Comparison of ENCODE assay signal across 8 cellular contexts in the genomic region with DNA sequence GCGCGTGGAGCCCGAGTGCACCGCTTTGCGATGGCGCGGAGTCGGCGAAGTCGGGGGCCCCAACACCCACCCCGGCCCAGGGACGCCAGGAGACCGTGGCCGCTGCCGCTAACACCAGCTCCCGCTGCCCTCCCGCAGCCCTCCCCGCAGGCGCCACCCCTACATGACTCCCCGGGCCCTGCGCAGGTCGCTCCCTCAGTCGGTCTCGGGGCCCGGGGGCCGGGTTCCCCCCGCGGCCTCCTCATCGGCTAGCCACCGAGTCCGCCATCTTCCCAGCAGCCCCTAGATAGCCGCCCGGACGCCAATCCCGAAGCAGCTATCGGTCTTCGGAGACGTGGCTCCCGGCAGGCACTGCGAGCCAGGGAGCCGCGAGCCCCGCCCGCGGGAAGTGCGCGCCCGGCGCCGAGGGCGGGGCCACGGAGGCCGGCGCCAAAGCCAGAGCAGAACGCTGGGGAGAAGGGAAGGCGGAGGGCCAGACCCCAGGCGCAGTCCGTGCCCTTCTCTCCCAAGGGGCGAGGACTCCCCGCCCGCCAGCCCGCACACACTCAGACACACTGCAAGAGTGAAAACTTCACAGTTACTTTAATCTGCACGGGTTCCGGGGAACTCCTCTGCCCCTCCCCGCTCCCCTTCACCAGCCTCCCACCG. TPM values are rescaled to one million over a fixed set of nuclear protein-coding genes. Genes with fewer than 3 reads are reported as not detected.
DNase-seq lines count a peak whose midpoint lies in the region; ATAC-seq, FAIRE-seq and TF ChIP-seq lines count a peak whose summit lies in the region.

Gene FASTK (minus strand): TSS at position 288 of the 648 bp plus-strand sequence. CDS start 43 bp downstream, at position 245.

- ATAC-seq in GM19035 (IDR thresholded peaks at IDR 0.05; ENCODE audit: unreplicated experiment), result peak; percentile 72
- peak; percentile 78 for ATAC-seq in HG03280 (IDR thresholded peaks at IDR 0.05; ENCODE audit: unreplicated experiment)

- peaks cover 2 to 3% of the 10 kb centered on the region in 2 donors for H3K36me3 ChIP-seq in kidney (ENCODE audit: control insufficient read depth in 1 of 2, insufficient read depth in 2 of 2, low read length in 2 of 2)

- TF ChIP-seq CTCF in AG09309 (IDR thresholded peaks at IDR 0.05; ENCODE audit: control insufficient read depth, insufficient read depth, low read depth, low read length, missing control alignments) (no peak), kidney (IDR thresholded peaks at IDR 0.05; ENCODE audit: borderline replicate concordance, extremely low read depth, insufficient read depth) (no peak)

- H3K27ac ChIP-seq in kidney (ENCODE audit: low read depth in 2 of 2, low read length in 2 of 2), result peak within 1 kb of the TSS; percentile 85 to 88

- peak within 1 kb of the TSS; percentile 96 for H3K4me3 ChIP-seq in AG09309 (ENCODE audit: control insufficient read depth, low read depth, low read length)
- peak within 1 kb of the TSS; percentile 89 to 91 for H3K4me3 ChIP-seq in kidney (ENCODE audit: low read length in 2 of 2)

- intact Hi-C loops in kidney (cut with DNase I), result no loop called here

- peak; percentile 46 for DNase-seq in AG09309 (ENCODE audit: low read depth)
- peak; percentile 77 for DNase-seq in NCI-H446 treated with DMSO at 0.1 percent for 48 hours (lab: John Stamatoyannopoulos, UW)
- peak; percentile 85 for DNase-seq in activated CD4-positive, CD25-positive, alpha-beta regulatory T cell treated with anti-CD3 and anti-CD28 coated beads, Interleukin-2, amount 50 U/mL, for 72 hours
- DNase-seq in cerebellar cortex (ENCODE audit: low spot score), result peak; percentile 91
- DNase-seq in kidney, result peak; percentile 98
- DNase-seq in stimulated activated CD4-positive, alpha-beta T cell treated with anti-CD3 and anti-CD28 coated beads, Interleukin-15, amount 100 ng/mL, for 1 hour (ENCODE audit: low read depth in 1 of 2, low spot score in 1 of 2), result peak; percentile 74 to 80

- H3K9ac ChIP-seq in kidney (ENCODE audit: low read length in 2 of 2), result peak within 1 kb of the TSS; percentile 61 to 91

- no peak for FAIRE-seq in kidney (lab: Jason Lieb, UNC)

- no peaks in the 10 kb centered on the region for H3K9me3 ChIP-seq in kidney (ENCODE audit: control insufficient read depth in 1 of 2, low read length in 2 of 2)

- peaks cover 6 to 43% of the 10 kb centered on the region in 2 donors for H3K4me1 ChIP-seq in kidney (ENCODE audit: control insufficient read depth in 1 of 2, insufficient read depth in 1 of 2, low read depth in 1 of 2, low read length in 2 of 2)

RNA-seq across cellular contexts. Expression of gene FASTK, which starts in this region (rescaled TPM):
- 71.2 TPM for total RNA-seq in kidney
- 116 TPM for polyA plus RNA-seq in kidney (ENCODE audit: insufficient read depth, low read depth, low replicate concordance)

Comparison
In these comparisons a context has a peak if more than half of its experiments do, and no peak if none do; other contexts are left out.
1. Peak in every context shown above with its lines: DNase-seq, ATAC-seq, H3K4me3 ChIP-seq and H3K27ac ChIP-seq.
2. DNase-seq: peak in every context shown above with its lines; median percentile 98 in kidney; 91 in cerebellar cortex; 85 in activated CD4-positive, CD25-positive, alpha-beta regulatory T cell treated with anti-CD3 and anti-CD28 coated beads, Interleukin-2, amount 50 U/mL, for 72 hours; 77 in NCI-H446 treated with DMSO at 0.1 percent for 48 hours; 77 in stimulated activated CD4-positive, alpha-beta T cell treated with anti-CD3 and anti-CD28 coated beads, Interleukin-15, amount 100 ng/mL, for 1 hour; 46 in AG09309.